Comparison of ENCODE assay signal across 13 cellular contexts in genomic region chr19:53156888-53157287, GRCh38. TPM values are rescaled to one million over a fixed set of nuclear protein-coding genes. Genes with fewer than 3 reads are reported as not detected.
A peak's percentile ranks its signal among the peaks of the same experiment; 100 is the strongest.
DNase-seq lines count a peak whose midpoint lies in the region; ATAC-seq and TF ChIP-seq lines count a peak whose summit lies in the region.
"Had no signal": no experiment of that assay in that cellular context is flagged by ENCODE, and none has a peak within 500 bp of the region (broad histone marks: within the 10 kb centered on the region; RNA-seq: fewer than 3 reads in every experiment).

No MANE protein-coding gene starts in this region.

- TF ChIP-seq CTCF in right atrium auricular region (IDR thresholded peaks at IDR 0.05) (no peak), vagina (IDR thresholded peaks at IDR 0.05) (no peak), Peyer's patch (IDR thresholded peaks at IDR 0.05) (no peak)

- H3K4me3 ChIP-seq in right atrium auricular region: peak overlapping the region; percentile 53 to 69
- H3K4me3 ChIP-seq in muscle layer of duodenum (ENCODE audit: low read depth in 1 of 2, low read length in 2 of 2): peak overlapping the region; percentile 76 to 80
- peak overlapping the region; percentile 68 to 72 for H3K4me3 ChIP-seq in vagina
- no peak overlapping the region for H3K4me3 ChIP-seq in Peyer's patch

- peak overlapping the region in 1 of 2 donors; percentile 52 for H3K27ac ChIP-seq in right atrium auricular region
- peak overlapping the region; percentile 33 for H3K27ac ChIP-seq in muscle layer of duodenum (ENCODE audit: low read length)
- H3K27ac ChIP-seq in vagina: no peak overlapping the region
- peak overlapping the region in 1 of 4 donors; percentile 16 for H3K27ac ChIP-seq in Peyer's patch

- no peak overlapping the region for H3K27ac Mint-ChIP-seq in activated T-helper 2 cell treated with anti-CD3 and anti-CD28 coated beads, Interferon-gamma antibody, Interleukin-2, Interleukin-4, amounts not matched to agents 10 μg/mL and 5 μg/mL and 100 μg/mL, durations not matched to agents 14 hours and 24 hours and 36 hours

- H3K9me3 ChIP-seq in right atrium auricular region: peaks cover 0 to 9% of the 10 kb centered on the region in 2 donors
- H3K9me3 ChIP-seq in muscle layer of duodenum (ENCODE audit: control insufficient read depth in 1 of 2, low read length in 2 of 2): peaks cover 0 to 8% of the 10 kb centered on the region in 2 donors
- no peaks in the 10 kb centered on the region for H3K9me3 ChIP-seq in vagina
- H3K9me3 ChIP-seq in Peyer's patch: peaks cover 0 to 18% (median 1%) of the 10 kb centered on the region in 4 donors

- DNase-seq in right atrium auricular region (ENCODE audit: low spot score): no peak
- no peak for DNase-seq in Right ventricle myocardium inferior (ENCODE audit: missing footprints)
- DNase-seq in activated T-helper 2 cell treated with anti-CD3 and anti-CD28 coated beads, Interferon-gamma antibody, Interleukin-2, Interleukin-4, amounts not matched to agents 10 μg/mL and 5 μg/mL and 100 μg/mL, durations not matched to agents 14 hours and 24 hours and 36 hours (ENCODE audit: low spot score): no peak
- DNase-seq in vagina (ENCODE audit: extremely low spot score in 2 of 2): no peak
- DNase-seq in Peyer's patch: no peak
- DNase-seq in NCI-H1105 (lab: John Stamatoyannopoulos, UW): no peak
- DNase-seq: activated CD4-positive, alpha-beta T cell treated with anti-CD3 and anti-CD28 coated beads, Interleukin-2, amount 50 U/mL, for 4 hours; COR-L47; erythroblast; NCI-H226; stimulated activated CD4-positive, alpha-beta T cell treated with anti-CD3 and anti-CD28 coated beads, Interleukin-1b, Interleukin-23, amount 100 ng/mL, for 48 hours had no signal

- H3K36me3 ChIP-seq in right atrium auricular region (no peaks in the 10 kb centered on the region), muscle layer of duodenum (ENCODE audit: control insufficient read depth in 1 of 2, insufficient read depth in 2 of 2, low read length in 2 of 2) (peaks cover 0 to 18% of the 10 kb centered on the region in 2 donors), vagina (peaks cover 0 to 32% of the 10 kb centered on the region in 2 donors), Peyer's patch (peaks cover 0 to 12% (median 0%) of the 10 kb centered on the region in 3 donors)

- peaks cover 53% of the 10 kb centered on the region for H3K36me3 Mint-ChIP-seq in activated T-helper 2 cell treated with anti-CD3 and anti-CD28 coated beads, Interferon-gamma antibody, Interleukin-2, Interleukin-4, amounts not matched to agents 10 μg/mL and 5 μg/mL and 100 μg/mL, durations not matched to agents 14 hours and 24 hours and 36 hours (ENCODE audit: low read depth)

- ATAC-seq in Right ventricle myocardium inferior: no peak
- no peak for ATAC-seq in HG03354 (IDR thresholded peaks at IDR 0.05; ENCODE audit: poor library complexity, severe bottlenecking, unreplicated experiment)

- peaks cover 0 to 18% of the 10 kb centered on the region in 2 donors for H3K4me1 ChIP-seq in right atrium auricular region
- H3K4me1 ChIP-seq in muscle layer of duodenum (ENCODE audit: control insufficient read depth in 1 of 2, insufficient read depth in 2 of 2, low read length in 2 of 2): peaks cover 4 to 11% of the 10 kb centered on the region in 2 donors
- peaks cover 16% of the 10 kb centered on the region for H3K4me1 ChIP-seq in vagina
- peaks cover 0 to 12% (median 0%) of the 10 kb centered on the region in 4 donors for H3K4me1 ChIP-seq in Peyer's patch

- H3K27me3 ChIP-seq in right atrium auricular region (no peaks in the 10 kb centered on the region), muscle layer of duodenum (ENCODE audit: low read depth, low read length) (no peaks in the 10 kb centered on the region), vagina (no peaks in the 10 kb centered on the region), Peyer's patch (no peaks in the 10 kb centered on the region)

- no peaks in the 10 kb centered on the region for H3K27me3 Mint-ChIP-seq in activated T-helper 2 cell treated with anti-CD3 and anti-CD28 coated beads, Interferon-gamma antibody, Interleukin-2, Interleukin-4, amounts not matched to agents 10 μg/mL and 5 μg/mL and 100 μg/mL, durations not matched to agents 14 hours and 24 hours and 36 hours (ENCODE audit: low read depth)

- H3K9me3 Mint-ChIP-seq in activated T-helper 2 cell treated with anti-CD3 and anti-CD28 coated beads, Interferon-gamma antibody, Interleukin-2, Interleukin-4, amounts not matched to agents 10 μg/mL and 5 μg/mL and 100 μg/mL, durations not matched to agents 14 hours and 24 hours and 36 hours: peaks cover 48% of the 10 kb centered on the region

- intact Hi-C loops in Right ventricle myocardium inferior (cut with DNase I): loop anchor here (2.0 to 10.0 kb wide), 3 partner anchors 24 to 82 kb away; partner anchors contain the start of genes ZNF160 and ZNF415
- intact Hi-C loops in activated T-helper 2 cell treated with anti-CD3 and anti-CD28 coated beads, Interferon-gamma antibody, Interleukin-2, Interleukin-4, amounts not matched to agents 10 μg/mL and 5 μg/mL and 100 μg/mL, durations not matched to agents 14 hours and 24 hours and 36 hours (cut with micrococcal nuclease): no loop called here
- intact Hi-C loops in vagina (cut with DNase I): no loop called here

- peaks cover 10% of the 10 kb centered on the region for H3K4me1 Mint-ChIP-seq in activated T-helper 2 cell treated with anti-CD3 and anti-CD28 coated beads, Interferon-gamma antibody, Interleukin-2, Interleukin-4, amounts not matched to agents 10 μg/mL and 5 μg/mL and 100 μg/mL, durations not matched to agents 14 hours and 24 hours and 36 hours (ENCODE audit: low read depth)

- TF ChIP-seq POLR2A in vagina (IDR thresholded peaks at IDR 0.05) (no peak), Peyer's patch (IDR thresholded peaks at IDR 0.05) (no peak)

- peak overlapping the region; percentile 81 for H3K4me3 Mint-ChIP-seq in activated T-helper 2 cell treated with anti-CD3 and anti-CD28 coated beads, Interferon-gamma antibody, Interleukin-2, Interleukin-4, amounts not matched to agents 10 μg/mL and 5 μg/mL and 100 μg/mL, durations not matched to agents 14 hours and 24 hours and 36 hours (ENCODE audit: low read depth)

RNA-seq across cellular contexts. Expression of gene ZNF347, which starts 2.0 kb away (rescaled TPM):
- total RNA-seq in right atrium auricular region: 1 to 10 TPM; 4.1 to 5.1 TPM
- 5.1 TPM for total RNA-seq in Right ventricle myocardium inferior
- 5.4 and 7.8 TPM in 2 replicates for total RNA-seq in activated T-helper 2 cell treated with anti-CD3 and anti-CD28 coated beads, Interferon-gamma antibody, Interleukin-2, Interleukin-4, amounts not matched to agents 10 μg/mL and 5 μg/mL and 100 μg/mL, durations not matched to agents 14 hours and 24 hours and 36 hours
- 11.8 TPM for total RNA-seq in vagina
- 10 to 100 TPM; 12.7 to 21.5 (median 16.1) TPM for total RNA-seq in Peyer's patch

RNA-seq across cellular contexts. Expression of gene ZNF415, which starts 24.2 kb away (rescaled TPM):
- 10 to 100 TPM; 14.1 to 24.7 TPM for total RNA-seq in right atrium auricular region
- 18.6 TPM for total RNA-seq in Right ventricle myocardium inferior
- total RNA-seq in activated T-helper 2 cell treated with anti-CD3 and anti-CD28 coated beads, Interferon-gamma antibody, Interleukin-2, Interleukin-4, amounts not matched to agents 10 μg/mL and 5 μg/mL and 100 μg/mL, durations not matched to agents 14 hours and 24 hours and 36 hours: 0.39 and 0.41 TPM in 2 replicates
- 6.6 TPM for total RNA-seq in vagina
- total RNA-seq in Peyer's patch: 1 to 10 TPM; 1.2 to 9.9 (median 2.6) TPM

RNA-seq across cellular contexts. Expression of gene ZNF665, which starts 36.3 kb away (rescaled TPM):
- total RNA-seq in right atrium auricular region: 1 to 10 TPM; 1.1 to 2.2 TPM
- total RNA-seq in Right ventricle myocardium inferior: 0.73 TPM
- 2.1 and 3.1 TPM in 2 replicates for total RNA-seq in activated T-helper 2 cell treated with anti-CD3 and anti-CD28 coated beads, Interferon-gamma antibody, Interleukin-2, Interleukin-4, amounts not matched to agents 10 μg/mL and 5 μg/mL and 100 μg/mL, durations not matched to agents 14 hours and 24 hours and 36 hours
- 1.5 TPM for total RNA-seq in vagina
- 1 to 10 TPM in 3 of 4 donors, not detected in 1; 1.4 to 6.0 (median 5.8) TPM for total RNA-seq in Peyer's patch

RNA-seq across cellular contexts. Expression of gene ZNF160, which starts 53.7 kb away (rescaled TPM):
- total RNA-seq in right atrium auricular region: 10 to 100 TPM; 16.6 to 19.2 TPM
- total RNA-seq in Right ventricle myocardium inferior: 16.5 TPM
- 35.3 and 39.3 TPM in 2 replicates for total RNA-seq in activated T-helper 2 cell treated with anti-CD3 and anti-CD28 coated beads, Interferon-gamma antibody, Interleukin-2, Interleukin-4, amounts not matched to agents 10 μg/mL and 5 μg/mL and 100 μg/mL, durations not matched to agents 14 hours and 24 hours and 36 hours
- total RNA-seq in vagina: 41.7 TPM
- total RNA-seq in Peyer's patch: 10 to 100 TPM; 37.3 to 93.2 (median 64.7) TPM

Comparison
In these comparisons a context has a peak if more than half of its experiments do, and no peak if none do; other contexts are left out.
1. H3K4me3 ChIP-seq: peak in right atrium auricular region (2 of 2), muscle layer of duodenum (2 of 2) and vagina (2 of 2); none in Peyer's patch (0 of 4).